ENCODE assay signal across 21 cellular contexts in genomic region chr13:21338651-21339278, GRCh38.
DNase-seq lines count a peak whose midpoint lies in the region; TF ChIP-seq lines count a peak whose summit lies in the region.
"Had no signal": no experiment of that assay in that cellular context is flagged by ENCODE, and none has a peak within 500 bp of the region (broad histone marks: within the 10 kb centered on the region; RNA-seq: fewer than 3 reads in every experiment).

No MANE protein-coding gene starts in this region.

- peaks cover 20% of the 10 kb centered on the region for H3K4me1 Mint-ChIP-seq in endothelial cell (ENCODE audit: unreplicated experiment)
- peaks cover 14% of the 10 kb centered on the region for H3K4me1 Mint-ChIP-seq in neural progenitor cell

- H3K27ac ChIP-seq in neural progenitor cell (no peak overlapping the region), suprapubic skin (no peak overlapping the region)
- H3K27ac ChIP-seq: gastrocnemius medialis, psoas muscle, SK-N-MC, VCaP had no signal

- peak overlapping the region; percentile 42 for H2AFZ ChIP-seq in neural progenitor cell (replicated peaks)

- H3K4me3 Mint-ChIP-seq in endothelial cell (ENCODE audit: unreplicated experiment) (peak overlapping the region; percentile 66), neural progenitor cell (no peak overlapping the region)
- H3K4me3 Mint-ChIP-seq: CD4-positive, alpha-beta memory T cell; central memory CD8-positive, alpha-beta T cell; HFFc6; natural killer cell treated with Interleukin-12 subunit alpha and Interleukin-12 subunit beta and Interleukin-15 and Interleukin-18, amount 100 ng/mL, for 72 hours; stimulated activated naive B cell treated with anti-CD40 and anti-IgM and Interleukin-4, amounts not matched to agents 10 μg/mL and 1 μg/mL and 100 μg/mL, for 72 hours had no signal

- no peaks in the 10 kb centered on the region for H4K20me1 ChIP-seq in neural progenitor cell (ENCODE audit: low read depth)

- WGBS in suprapubic skin = 32% methylated on average over 4 of the region's 4 CpGs

- H3K27ac Mint-ChIP-seq in endothelial cell (ENCODE audit: unreplicated experiment) (no peak overlapping the region), neural progenitor cell (no peak overlapping the region)
- H3K27ac Mint-ChIP-seq: HFFc6; natural killer cell treated with Interleukin-12 subunit alpha and Interleukin-12 subunit beta and Interleukin-15 and Interleukin-18, amount 100 ng/mL, for 72 hours; stimulated activated naive B cell treated with anti-CD40 and anti-IgM and Interleukin-4, amounts not matched to agents 10 μg/mL and 1 μg/mL and 100 μg/mL, for 72 hours had no signal

- H3K4me1 ChIP-seq in neural progenitor cell (peaks cover 10% of the 10 kb centered on the region), suprapubic skin (no peaks in the 10 kb centered on the region)
- H3K4me1 ChIP-seq: gastrocnemius medialis, psoas muscle had no signal

- no peak overlapping the region for H3K4me3 ChIP-seq in neural progenitor cell
- no peak overlapping the region for H3K4me3 ChIP-seq in suprapubic skin
- H3K4me3 ChIP-seq: gastrocnemius medialis, psoas muscle, SK-N-MC had no signal

- TF ChIP-seq POLR2A in suprapubic skin (IDR thresholded peaks at IDR 0.05) = no peak

- DNase-seq in DMS53 treated with DMSO at 0.1 percent for 48 hours (lab: John Stamatoyannopoulos, UW; ENCODE audit: unreplicated experiment) (peak; percentile 86), NCI-H2029 treated with DMSO at 0.1 percent for 48 hours (lab: John Stamatoyannopoulos, UW) (peak; percentile 35), endothelial cell (ENCODE audit: low spot score) (no peak), neural progenitor cell (ENCODE audit: low spot score) (peak; percentile 38), suprapubic skin (ENCODE audit: low spot score in 2 of 2) (no peak), NCI-H1694 (lab: John Stamatoyannopoulos, UW) (no peak), glomerular visceral epithelial cell (ENCODE audit: extremely low spot score) (no peak)
- DNase-seq: activated CD4-positive, alpha-beta T cell treated with anti-CD3 and anti-CD28 coated beads, Interleukin-2, amount 50 U/mL, for 4 hours; CD4-positive, alpha-beta memory T cell; gastrocnemius medialis; HFFc6; left colon; NCI-H1436 treated with DMSO at 0.1 percent for 48 hours; NCI-H446 treated with DMSO at 0.1 percent for 48 hours; psoas muscle; stimulated activated naive B cell treated with anti-CD40 and anti-IgM and Interleukin-4, amounts not matched to agents 10 μg/mL and 1 μg/mL and 100 μg/mL, for 72 hours; T-helper 2 cell had no signal

- H3K9me3 Mint-ChIP-seq in endothelial cell (ENCODE audit: unreplicated experiment) (no peaks in the 10 kb centered on the region), neural progenitor cell (no peaks in the 10 kb centered on the region)
- H3K9me3 Mint-ChIP-seq: central memory CD8-positive, alpha-beta T cell; HFFc6; natural killer cell treated with Interleukin-12 subunit alpha and Interleukin-12 subunit beta and Interleukin-15 and Interleukin-18, amount 100 ng/mL, for 72 hours; stimulated activated naive B cell treated with anti-CD40 and anti-IgM and Interleukin-4, amounts not matched to agents 10 μg/mL and 1 μg/mL and 100 μg/mL, for 72 hours had no signal

- peaks cover 13% of the 10 kb centered on the region for H3K27me3 Mint-ChIP-seq in endothelial cell (ENCODE audit: unreplicated experiment)
- peaks cover 9% of the 10 kb centered on the region for H3K27me3 Mint-ChIP-seq in neural progenitor cell (ENCODE audit: insufficient read depth, low read depth)
- H3K27me3 Mint-ChIP-seq: CD4-positive, alpha-beta memory T cell; central memory CD8-positive, alpha-beta T cell; natural killer cell treated with Interleukin-12 subunit alpha and Interleukin-12 subunit beta and Interleukin-15 and Interleukin-18, amount 100 ng/mL, for 72 hours; stimulated activated naive B cell treated with anti-CD40 and anti-IgM and Interleukin-4, amounts not matched to agents 10 μg/mL and 1 μg/mL and 100 μg/mL, for 72 hours had no signal

- TF ChIP-seq CTCF in endothelial cell (IDR thresholded peaks at IDR 0.05; ENCODE audit: unreplicated experiment) (no peak), neural progenitor cell (IDR thresholded peaks at IDR 0.05) (no peak), suprapubic skin (IDR thresholded peaks at IDR 0.05) (no peak)

- no peaks in the 10 kb centered on the region for H3F3A ChIP-seq in neural progenitor cell (ENCODE audit: low read depth)

- no peak overlapping the region for H3K9ac ChIP-seq in neural progenitor cell

- no peak for TF ChIP-seq EP300 in suprapubic skin (IDR thresholded peaks at IDR 0.05)

- no peaks in the 10 kb centered on the region for H3K36me3 ChIP-seq in neural progenitor cell
- no peaks in the 10 kb centered on the region for H3K36me3 ChIP-seq in suprapubic skin
- H3K36me3 ChIP-seq: gastrocnemius medialis had no signal

- H3K79me2 ChIP-seq in neural progenitor cell (ENCODE audit: low read depth) = no peaks in the 10 kb centered on the region

- H3K36me3 Mint-ChIP-seq in endothelial cell (ENCODE audit: low read depth, unreplicated experiment) (peaks cover 4% of the 10 kb centered on the region), neural progenitor cell (no peaks in the 10 kb centered on the region)
- H3K36me3 Mint-ChIP-seq: natural killer cell treated with Interleukin-12 subunit alpha and Interleukin-12 subunit beta and Interleukin-15 and Interleukin-18, amount 100 ng/mL, for 72 hours; stimulated activated naive B cell treated with anti-CD40 and anti-IgM and Interleukin-4, amounts not matched to agents 10 μg/mL and 1 μg/mL and 100 μg/mL, for 72 hours had no signal

- peak overlapping the region; percentile 11 for H3K4me2 ChIP-seq in neural progenitor cell

- H3K27me3 ChIP-seq in neural progenitor cell (no peaks in the 10 kb centered on the region), suprapubic skin (no peaks in the 10 kb centered on the region)
- H3K27me3 ChIP-seq: gastrocnemius medialis had no signal

- H3K9me3 ChIP-seq in neural progenitor cell (ENCODE audit: low read depth) (no peaks in the 10 kb centered on the region), suprapubic skin (no peaks in the 10 kb centered on the region)
- H3K9me3 ChIP-seq: gastrocnemius medialis, psoas muscle had no signal

Comparison
In these comparisons a context has a peak if more than half of its experiments do, and no peak if none do; other contexts are left out.
1. DNase-seq: peak in DMS53 treated with DMSO at 0.1 percent for 48 hours (single experiment), NCI-H2029 treated with DMSO at 0.1 percent for 48 hours (single experiment) and neural progenitor cell (single experiment); none in endothelial cell (single experiment), suprapubic skin (0 of 2), NCI-H1694 (single experiment) and glomerular visceral epithelial cell (single experiment).